In the genomic region with DNA sequence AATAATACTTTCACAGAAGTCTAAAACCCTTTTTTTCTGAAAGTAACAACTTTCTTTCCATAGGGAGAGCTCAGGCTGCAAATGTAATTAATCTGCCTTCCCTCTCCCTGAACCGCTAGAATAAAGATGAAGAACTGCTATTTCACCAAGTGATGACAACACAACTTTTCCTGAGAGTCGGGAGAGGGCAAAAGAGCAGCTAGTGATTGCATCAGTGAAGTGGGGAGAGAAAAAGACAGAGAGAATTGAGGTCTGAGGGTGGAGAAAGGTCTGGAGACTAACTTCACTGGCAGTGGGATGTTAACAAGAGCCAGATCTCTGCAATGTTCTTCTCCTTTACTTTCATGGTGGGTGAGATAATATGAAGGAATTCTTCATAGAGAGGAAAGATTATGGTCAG, we compare ENCODE assay signal across 23 cellular contexts. TPM values are rescaled to one million over a fixed set of nuclear protein-coding genes. Genes with fewer than 3 reads are reported as not detected.
DNase-seq lines count a peak whose midpoint lies in the region; ATAC-seq and TF ChIP-seq lines count a peak whose summit lies in the region.
"Had no signal": no experiment of that assay in that cellular context is flagged by ENCODE, and none has a peak within 500 bp of the region (broad histone marks: within the 10 kb centered on the region; RNA-seq: fewer than 3 reads in every experiment).

No MANE protein-coding gene starts in this region.

- no peak for TF ChIP-seq POLR2A in Peyer's patch (IDR thresholded peaks at IDR 0.05)
- TF ChIP-seq POLR2A in sigmoid colon (IDR thresholded peaks at IDR 0.05): no peak

- H3K27ac ChIP-seq in ACC112 (ENCODE audit: low read depth, low read length) (0 out of 2 replicates have a peak overlapping the region, but pooled peaks have one; percentile 70), Peyer's patch (peak overlapping the region; percentile 12 to 70 (median 44)), heart right ventricle (peak overlapping the region in 9 of 10 donors; percentile 13 to 85 (median 61)), sigmoid colon (peak overlapping the region; percentile 46 to 68 (median 64))
- H3K27ac ChIP-seq: prostate gland, tibial artery, VCaP had no signal

- intact Hi-C loops in heart right ventricle (cut with DNase I) (loop anchor here in 1 of 10 donors (5.0 kb wide), 1 partner anchor 59 kb away; no protein-coding TSS in a partner anchor), sigmoid colon (cut with DNase I) (no loop called here)

- DNase-seq in Peyer's patch: no peak
- no peak for DNase-seq in heart right ventricle
- DNase-seq in sigmoid colon: no peak
- no peak for DNase-seq in HCEC 1CT
- DNase-seq in activated CD8-positive, alpha-beta memory T cell treated with anti-CD3 and anti-CD28 coated beads, Interleukin-2, amount 50 U/mL, for 4 hours: no peak
- DNase-seq in globus pallidus (ENCODE audit: low spot score): no peak
- DNase-seq in NCI-H2081 (lab: John Stamatoyannopoulos, UW): no peak
- DNase-seq: activated CD8-positive, alpha-beta memory T cell treated with anti-CD3 and anti-CD28 coated beads for 24 hours; erythroblast; GM23248; naive thymus-derived CD4-positive, alpha-beta T cell; NCI-H526 treated with DMSO at 0.1 percent for 48 hours; stimulated activated CD4-positive, alpha-beta T cell treated with anti-CD3 and anti-CD28 coated beads, Interleukin-2, amount 100 ng/mL, for 24 hours; tibial artery had no signal

- H3K36me3 ChIP-seq in ACC112 (ENCODE audit: insufficient read depth, low read length): no peaks in the 10 kb centered on the region
- H3K36me3 ChIP-seq in Peyer's patch: no peaks in the 10 kb centered on the region
- H3K36me3 ChIP-seq in heart right ventricle: no peaks in the 10 kb centered on the region
- H3K36me3 ChIP-seq in sigmoid colon: no peaks in the 10 kb centered on the region
- H3K36me3 ChIP-seq: prostate gland, tibial artery had no signal

- peaks cover 63% of the 10 kb centered on the region for H3K4me1 ChIP-seq in ACC112 (ENCODE audit: control insufficient read depth, insufficient read depth, low read length, unreplicated experiment)
- H3K4me1 ChIP-seq in Peyer's patch: peaks cover 0 to 8% (median 0%) of the 10 kb centered on the region in 4 donors
- H3K4me1 ChIP-seq in heart right ventricle: peaks cover 0 to 71% (median 22%) of the 10 kb centered on the region in 9 donors
- no peaks in the 10 kb centered on the region for H3K4me1 ChIP-seq in sigmoid colon
- H3K4me1 ChIP-seq: prostate gland had no signal

- H3K9me3 ChIP-seq in Peyer's patch: no peaks in the 10 kb centered on the region
- H3K9me3 ChIP-seq in heart right ventricle: no peaks in the 10 kb centered on the region
- no peaks in the 10 kb centered on the region for H3K9me3 ChIP-seq in sigmoid colon
- H3K9me3 ChIP-seq: prostate gland, tibial artery had no signal

- no peak for TF ChIP-seq EP300 in sigmoid colon (IDR thresholded peaks at IDR 0.05)

- H3K79me2 ChIP-seq in ACC112 (ENCODE audit: control insufficient read depth, insufficient read depth, low read length, unreplicated experiment): no peaks in the 10 kb centered on the region
- H3K79me2 ChIP-seq: hepatocyte had no signal

- H3K27me3 ChIP-seq in ACC112 (ENCODE audit: insufficient read depth, low read length) (no peaks in the 10 kb centered on the region), Peyer's patch (no peaks in the 10 kb centered on the region), heart right ventricle (no peaks in the 10 kb centered on the region), sigmoid colon (no peaks in the 10 kb centered on the region)
- H3K27me3 ChIP-seq: hepatocyte, tibial artery had no signal

- whole genome bisulfite sequencing in heart right ventricle, 2 donors: 49 to 50% methylated on average over 2 of the region's 2 CpGs
- WGBS in sigmoid colon, 2 donors: 57 to 72% methylated on average over 2 of the region's 2 CpGs

- no peak for TF ChIP-seq CTCF in Peyer's patch (IDR thresholded peaks at IDR 0.05)
- TF ChIP-seq CTCF in heart right ventricle (IDR thresholded peaks at IDR 0.05): no peak
- no peak for TF ChIP-seq CTCF in sigmoid colon (IDR thresholded peaks at IDR 0.05)

- ATAC-seq in heart right ventricle: peak in 1 of 8 donors; percentile 27
- ATAC-seq: Panc1 had no signal

- H3K4me3 ChIP-seq in ACC112 (ENCODE audit: low read depth, low read length) (no peak overlapping the region), Peyer's patch (no peak overlapping the region), heart right ventricle (no peak overlapping the region), sigmoid colon (no peak overlapping the region)
- H3K4me3 ChIP-seq: GM23248, hepatocyte, prostate gland, tibial artery had no signal

- H2AFZ ChIP-seq in ACC112 (ENCODE audit: low read length, unreplicated experiment): peak overlapping the region; percentile 58
- H2AFZ ChIP-seq: hepatocyte had no signal

RNA-seq across cellular contexts. Expression of a gene that starts 10.9 kb away (rescaled TPM):
- 10 to 100 TPM in 1 of 4 donors, 1 to 10 TPM in 3; 3.5 to 51.2 (median 6.0) TPM for total RNA-seq in Peyer's patch
- total RNA-seq in heart right ventricle: 10 to 100 TPM in 3 of 10 donors, 1 to 10 TPM in 7; 3.9 to 45.9 (median 7.0) TPM
- 1 to 10 TPM; 2.9 to 3.2 TPM for polyA plus RNA-seq in heart right ventricle
- total RNA-seq in sigmoid colon: 10 to 100 TPM in 3 of 4 donors, 1 to 10 TPM in 1; 8.0 to 23.5 (median 13.6) TPM
- polyA plus RNA-seq in sigmoid colon: 10 to 100 TPM in 2 of 3 donors, 1 to 10 TPM in 1; 9.6 to 63.8 (median 32.4) TPM
- total RNA-seq: A673, GM23248, HT1080, kidney epithelial cell, M059J had no signal
- polyA plus RNA-seq: GM23248, hepatocyte had no signal

RNA-seq across cellular contexts. Expression of a gene that starts 51.7 kb away (rescaled TPM):
- total RNA-seq in Peyer's patch (10 to 100 TPM; 41.3 to 93.8 (median 60.9) TPM), heart right ventricle (1 to 10 TPM in 9 of 10 donors, under 1 TPM in 1; 0.98 to 4.1 (median 2.7) TPM), sigmoid colon (1 to 10 TPM; 3.5 to 7.8 (median 4.1) TPM)
- polyA plus RNA-seq in heart right ventricle (1 to 10 TPM in 1 of 2 donors, under 1 TPM in 1; 0.86 to 1.3 TPM), sigmoid colon (10 to 100 TPM; 21.0 to 29.0 (median 24.7) TPM)

Comparison
In these comparisons a context has a peak if more than half of its experiments do, and no peak if none do; other contexts are left out.
1. RNA of a gene that starts 51.7 kb away (total RNA-seq): 41.3 to 93.8 TPM in Peyer's patch; 3.5 to 7.8 TPM in sigmoid colon and 0.98 to 4.1 TPM in heart right ventricle; every median in the first group is over 4 times any median in the second.
2. Peak in every context shown above with its lines, with median percentiles within 50 percentile points of each other: H3K27ac ChIP-seq.